In genomic region chr1:51000160-51000559, GRCh38 we compare ENCODE assay signal across 12 cellular contexts. TPM values are rescaled to one million over a fixed set of nuclear protein-coding genes. Genes with fewer than 3 reads are reported as not detected.
A peak's percentile ranks its signal among the peaks of the same experiment; 100 is the strongest.
DNase-seq lines count a peak whose midpoint lies in the region; ATAC-seq lines count a peak whose summit lies in the region.
"Had no signal": no experiment of that assay in that cellular context is flagged by ENCODE, and none has a peak within 500 bp of the region (broad histone marks: within the 10 kb centered on the region; RNA-seq: fewer than 3 reads in every experiment).

No MANE protein-coding gene starts in this region.

- H3K4me3 ChIP-seq in effector memory CD4-positive, alpha-beta T cell (ENCODE audit: insufficient read depth, low read depth, low read length, poor library complexity, severe bottlenecking) = no peak overlapping the region
- H3K4me3 ChIP-seq: right lobe of liver had no signal

- H3K36me3 ChIP-seq in effector memory CD4-positive, alpha-beta T cell (ENCODE audit: control insufficient read depth, insufficient read depth, low read length) = no peaks in the 10 kb centered on the region
- H3K36me3 ChIP-seq: right lobe of liver had no signal

- H3K4me1 ChIP-seq in effector memory CD4-positive, alpha-beta T cell (ENCODE audit: control insufficient read depth, insufficient read depth, low read length, poor library complexity, severe bottlenecking) = no peaks in the 10 kb centered on the region
- H3K4me1 ChIP-seq: right lobe of liver had no signal

- peak; percentile 3 for DNase-seq in myocyte (ENCODE audit: low read depth)
- no peak for DNase-seq in AG08395 (ENCODE audit: low spot score)
- DNase-seq in effector memory CD4-positive, alpha-beta T cell = no peak
- DNase-seq in central memory CD4-positive, alpha-beta T cell = no peak
- DNase-seq: amniotic stem cell, dermis blood vessel endothelial cell, HCEC 1CT, NCI-H524, right lobe of liver had no signal

- ATAC-seq in GM18907 (IDR thresholded peaks at IDR 0.05; ENCODE audit: unreplicated experiment) (peak; percentile 78), GM21529 (IDR thresholded peaks at IDR 0.05; ENCODE audit: unreplicated experiment) (peak; percentile 88), HG03432 (IDR thresholded peaks at IDR 0.05; ENCODE audit: unreplicated experiment) (peak; percentile 75)
- ATAC-seq: right lobe of liver had no signal

- H3K27me3 ChIP-seq in effector memory CD4-positive, alpha-beta T cell (replicated peaks; ENCODE audit: control insufficient read depth, insufficient read depth, low read length, poor library complexity, severe bottlenecking) = no peaks in the 10 kb centered on the region
- H3K27me3 ChIP-seq: right lobe of liver had no signal

- no peak overlapping the region for H3K27ac ChIP-seq in effector memory CD4-positive, alpha-beta T cell (ENCODE audit: insufficient read depth, low read length, poor library complexity, severe bottlenecking)
- H3K27ac ChIP-seq: right lobe of liver had no signal

- no peaks in the 10 kb centered on the region for H3K9me3 ChIP-seq in effector memory CD4-positive, alpha-beta T cell (ENCODE audit: control insufficient read depth, low read length)
- H3K9me3 ChIP-seq: right lobe of liver had no signal

RNA-seq across cellular contexts. Expression of gene CDKN2C, which starts 30.1 kb away (rescaled TPM):
- 17.8 and 27.7 TPM in 2 replicates for total RNA-seq in myocyte
- polyA plus RNA-seq in myocyte (2012) = 10.6 TPM

RNA-seq across cellular contexts. Expression of gene FAF1, which starts 40.1 kb away (rescaled TPM):
- total RNA-seq in myocyte = 48.5 and 60.2 TPM in 2 replicates
- polyA plus RNA-seq in myocyte (2012) = 37.0 TPM
